Comparison of ENCODE assay signal across 21 cellular contexts in the genomic region with DNA sequence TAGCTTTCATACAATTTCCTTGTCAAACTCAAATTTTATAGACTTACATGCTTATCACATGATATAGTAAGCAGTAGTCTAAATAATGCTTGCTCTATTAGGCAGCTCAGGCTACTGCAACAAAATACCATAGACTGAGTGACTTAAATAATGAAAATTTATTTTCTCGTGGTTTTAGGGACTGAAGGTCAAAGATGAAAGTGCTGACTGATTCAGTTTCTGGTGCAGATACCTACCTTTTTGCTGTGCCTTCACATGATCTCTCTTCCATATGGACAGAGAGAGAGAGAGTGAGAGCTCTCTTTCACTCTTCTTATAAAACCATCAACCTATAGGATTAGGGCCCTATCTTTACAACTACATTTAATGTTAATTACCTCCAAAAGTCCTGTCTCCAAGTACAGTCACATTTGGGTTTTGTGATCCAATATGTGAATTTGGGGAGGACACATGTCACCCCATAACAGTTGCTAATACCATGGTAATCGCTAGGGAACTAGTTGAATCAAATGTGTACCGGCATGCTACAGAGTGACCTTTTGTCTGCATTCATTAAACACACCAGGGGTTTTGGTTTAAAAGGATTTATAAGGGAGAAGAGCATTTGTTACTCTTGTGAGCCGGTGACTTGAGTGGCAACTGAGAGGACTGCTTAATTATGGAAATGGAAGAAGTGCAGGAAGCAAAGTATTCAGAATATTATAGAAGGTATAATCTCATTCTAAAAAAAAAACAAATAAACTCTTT.
DNase-seq lines count a peak whose midpoint lies in the region; ATAC-seq and TF ChIP-seq lines count a peak whose summit lies in the region.
"Had no signal": no experiment of that assay in that cellular context is flagged by ENCODE, and none has a peak within 500 bp of the region (broad histone marks: within the 10 kb centered on the region; RNA-seq: fewer than 3 reads in every experiment).

No MANE protein-coding gene starts in this region.

- H3K27ac ChIP-seq in neural progenitor cell = no peak overlapping the region
- no peak overlapping the region for H3K27ac ChIP-seq in colonic mucosa
- H3K27ac ChIP-seq: 22Rv1, C4-2B, Peyer's patch had no signal

- no peak overlapping the region for H2AFZ ChIP-seq in neural progenitor cell (replicated peaks)

- in situ Hi-C loops in SK-MEL-5 (cut with HindIII; ENCODE audit: low pct_unique_long_range_greater_than_20kb, low sequenced_read_pairs) (no loop called here), KBM-7 (cut with MboI; ENCODE audit: low pct_unique_long_range_greater_than_20kb, low sequenced_read_pairs) (no loop called here)

- peak overlapping the region; percentile 27 for H3K4me2 ChIP-seq in neural progenitor cell

- intact Hi-C loops in colonic mucosa (cut with DNase I) = no loop called here

- H3K9me3 Mint-ChIP-seq in neural progenitor cell = peaks cover 21% of the 10 kb centered on the region

- no peaks in the 10 kb centered on the region for H4K20me1 ChIP-seq in neural progenitor cell (ENCODE audit: low read depth)

- H3K4me1 Mint-ChIP-seq in neural progenitor cell = peaks cover 12% of the 10 kb centered on the region
- H3K4me1 Mint-ChIP-seq: IgD-negative memory B cell, T-cell had no signal

- H3K9me3 ChIP-seq in neural progenitor cell (ENCODE audit: low read depth) (no peaks in the 10 kb centered on the region), colonic mucosa (no peaks in the 10 kb centered on the region)
- H3K9me3 ChIP-seq: Peyer's patch had no signal

- H3K79me2 ChIP-seq in neural progenitor cell (ENCODE audit: low read depth) = no peaks in the 10 kb centered on the region

- TF ChIP-seq CTCF in neural progenitor cell (IDR thresholded peaks at IDR 0.05) (no peak), colonic mucosa (IDR thresholded peaks at IDR 0.05) (no peak)

- peaks cover 11% of the 10 kb centered on the region for H3K4me1 ChIP-seq in neural progenitor cell
- no peaks in the 10 kb centered on the region for H3K4me1 ChIP-seq in colonic mucosa
- H3K4me1 ChIP-seq: Peyer's patch had no signal

- H3K36me3 ChIP-seq in neural progenitor cell (no peaks in the 10 kb centered on the region), colonic mucosa (no peaks in the 10 kb centered on the region)
- H3K36me3 ChIP-seq: Peyer's patch had no signal

- ATAC-seq in HG03565 (IDR thresholded peaks at IDR 0.05; ENCODE audit: unreplicated experiment) = no peak
- ATAC-seq: T-cell had no signal

- no peak overlapping the region for H3K27ac Mint-ChIP-seq in neural progenitor cell
- H3K27ac Mint-ChIP-seq: IgD-negative memory B cell, T-cell had no signal

- H3K4me3 ChIP-seq in neural progenitor cell = no peak overlapping the region
- no peak overlapping the region for H3K4me3 ChIP-seq in colonic mucosa
- H3K4me3 ChIP-seq: Peyer's patch had no signal

- no peak overlapping the region for H3K4me3 Mint-ChIP-seq in neural progenitor cell
- H3K4me3 Mint-ChIP-seq: IgD-negative memory B cell, T-cell had no signal

- H3K27me3 ChIP-seq in neural progenitor cell (no peaks in the 10 kb centered on the region), colonic mucosa (no peaks in the 10 kb centered on the region)
- H3K27me3 ChIP-seq: Peyer's patch had no signal

- no peak overlapping the region for H3K9ac ChIP-seq in neural progenitor cell
- no peak overlapping the region for H3K9ac ChIP-seq in colonic mucosa (ENCODE audit: low read depth in 2 of 2, low read length in 2 of 2)

- H3K27me3 Mint-ChIP-seq in neural progenitor cell (ENCODE audit: insufficient read depth, low read depth) = peaks cover 8% of the 10 kb centered on the region
- H3K27me3 Mint-ChIP-seq: IgD-negative memory B cell, T-cell had no signal

- DNase-seq in NCI-H1417 (lab: John Stamatoyannopoulos, UW) (peak in 2 of 3 experiments; percentile 8 to 44), NCI-H1417 treated with DMSO at 0.1 percent for 48 hours (lab: John Stamatoyannopoulos, UW) (no peak), NCI-H146 treated with DMSO at 0.1 percent for 48 hours (lab: John Stamatoyannopoulos, UW; ENCODE audit: unreplicated experiment) (peak; percentile 3), SK-MEL-5 (ENCODE audit: low read depth, low spot score) (peak; percentile 28), neural progenitor cell (ENCODE audit: low spot score) (peak; percentile 78), colonic mucosa (no peak), KBM-7 (no peak)
- DNase-seq: AML-193, DMS53, EL, GF-D8, NCI-H1092 treated with DMSO at 0.1 percent for 48 hours, NCI-H1694 treated with DMSO at 0.1 percent for 48 hours, NCI-H2081 treated with DMSO at 0.1 percent for 48 hours, NCI-H446 treated with DMSO at 0.1 percent for 48 hours, Peyer's patch, T-cell had no signal

- H3F3A ChIP-seq in neural progenitor cell (ENCODE audit: low read depth) = peaks cover 4% of the 10 kb centered on the region

- H3K36me3 Mint-ChIP-seq in neural progenitor cell = peaks cover 5% of the 10 kb centered on the region
- H3K36me3 Mint-ChIP-seq: IgD-negative memory B cell, T-cell had no signal

Comparison
In these comparisons a context has a peak if more than half of its experiments do, and no peak if none do; other contexts are left out.
1. DNase-seq: peak in NCI-H1417 (2 of 3), NCI-H146 treated with DMSO at 0.1 percent for 48 hours (single experiment), SK-MEL-5 (single experiment) and neural progenitor cell (single experiment); none in NCI-H1417 treated with DMSO at 0.1 percent for 48 hours (single experiment), colonic mucosa (single experiment) and KBM-7 (single experiment).